In the genomic region with DNA sequence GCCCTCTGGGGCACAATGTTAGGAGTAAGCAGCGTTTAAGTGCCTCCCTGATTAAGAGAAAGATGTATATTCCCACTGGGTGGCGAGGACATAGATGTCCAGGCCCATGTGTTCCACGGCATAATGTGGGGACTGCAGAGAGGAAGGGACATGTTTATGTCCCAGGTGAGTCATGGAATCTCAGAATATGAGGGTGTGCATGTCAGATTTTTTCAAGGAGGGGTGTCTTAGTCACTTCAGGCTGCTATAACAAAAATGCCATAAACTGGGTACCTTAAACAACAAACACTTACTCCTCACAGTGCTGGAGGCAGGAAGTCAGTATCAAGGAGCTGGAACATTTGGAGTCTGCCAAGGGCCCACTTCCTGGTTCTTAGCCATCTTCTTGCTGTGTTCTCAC, we compare ENCODE assay signal across 27 cellular contexts. TPM values are rescaled to one million over a fixed set of nuclear protein-coding genes. Genes with fewer than 3 reads are reported as not detected.
DNase-seq lines count a peak whose midpoint lies in the region; ATAC-seq and TF ChIP-seq lines count a peak whose summit lies in the region.
"Had no signal": no experiment of that assay in that cellular context is flagged by ENCODE, and none has a peak within 500 bp of the region (broad histone marks: within the 10 kb centered on the region; RNA-seq: fewer than 3 reads in every experiment).

No MANE protein-coding gene starts in this region.

- H3K27me3 ChIP-seq in CD8-positive, alpha-beta T cell (ENCODE audit: insufficient read depth, low read length) = no peaks in the 10 kb centered on the region
- H3K27me3 ChIP-seq: pancreas, SJSA1, upper lobe of left lung had no signal

- no peak overlapping the region for H3K4me3 Mint-ChIP-seq in activated T-cell treated with anti-CD3 and anti-CD28 coated beads, Interleukin-2, amount 50 U/mL, for 24 hours
- H3K4me3 Mint-ChIP-seq in CD8-positive, alpha-beta T cell = no peak overlapping the region
- H3K4me3 Mint-ChIP-seq in WTC11 (no peak overlapping the region), immature natural killer cell (peak overlapping the region; percentile 27 to 69 (median 46))
- H3K4me3 Mint-ChIP-seq: mesothelial cell of epicardium, nephron had no signal

- intact Hi-C loops in CD8-positive, alpha-beta T cell (cut with DNase I, micrococcal nuclease) = no loop called here

- no peaks in the 10 kb centered on the region for H3K27me3 Mint-ChIP-seq in activated T-cell treated with anti-CD3 and anti-CD28 coated beads, Interleukin-2, amount 50 U/mL, for 24 hours
- H3K27me3 Mint-ChIP-seq in CD8-positive, alpha-beta T cell (ENCODE audit: low read depth) = no peaks in the 10 kb centered on the region
- H3K27me3 Mint-ChIP-seq in WTC11 (ENCODE audit: low read depth) (no peaks in the 10 kb centered on the region), immature natural killer cell (ENCODE audit: low read depth in 3 of 3) (peaks cover 3 to 12% (median 10%) of the 10 kb centered on the region in 3 donors)

- no peak for DNase-seq in activated T-cell treated with anti-CD3 and anti-CD28 coated beads, Interleukin-2, amount 50 U/mL, for 24 hours
- DNase-seq in activated T-cell treated with anti-CD3 and anti-CD28 coated beads, Interleukin-2, amount 50 U/mL, for 1 hour = no peak
- no peak for DNase-seq in CD8-positive, alpha-beta T cell
- DNase-seq in WTC11 (ENCODE audit: low spot score) (no peak), immature natural killer cell (no peak), NCI-H1694 treated with DMSO at 0.1 percent for 48 hours (lab: John Stamatoyannopoulos, UW) (no peak), germinal center (ENCODE audit: low spot score) (no peak), SW480 (ENCODE audit: low spot score) (no peak)
- DNase-seq: activated CD4-positive, CD25-positive, alpha-beta regulatory T cell treated with anti-CD3 and anti-CD28 coated beads, Interleukin-2, amount 50 U/mL, for 72 hours; AML-193; cerebellar nuclear complex; COR-L47; GDM1; KG1; left ventricle myocardium superior; NCI-H1436; NCI-H446; NCI-H774; pancreas; RPMI8226; substantia nigra; upper lobe of left lung had no signal

- H3K36me3 Mint-ChIP-seq in activated T-cell treated with anti-CD3 and anti-CD28 coated beads, Interleukin-2, amount 50 U/mL, for 24 hours (ENCODE audit: low read depth) = peaks cover 31% of the 10 kb centered on the region
- peaks cover 10% of the 10 kb centered on the region for H3K36me3 Mint-ChIP-seq in CD8-positive, alpha-beta T cell
- H3K36me3 Mint-ChIP-seq in WTC11 (peaks cover 21% of the 10 kb centered on the region), immature natural killer cell (peaks cover 0 to 5% (median 0%) of the 10 kb centered on the region in 3 donors)

- no peak for TF ChIP-seq CTCF in CD8-positive, alpha-beta T cell (IDR thresholded peaks at IDR 0.05)
- TF ChIP-seq CTCF in WTC11 (IDR thresholded peaks at IDR 0.05) = no peak

- ATAC-seq in CD8-positive, alpha-beta T cell = no peak
- ATAC-seq in WTC11 = no peak
- ATAC-seq: A549, left ventricle myocardium superior, pancreas had no signal

- H3K27ac ChIP-seq in CD8-positive, alpha-beta T cell (ENCODE audit: low read depth, low read length) = no peak overlapping the region
- H3K27ac ChIP-seq: A549, upper lobe of left lung had no signal

- H3K4me1 Mint-ChIP-seq in activated T-cell treated with anti-CD3 and anti-CD28 coated beads, Interleukin-2, amount 50 U/mL, for 24 hours (ENCODE audit: low read depth) = peaks cover 82% of the 10 kb centered on the region
- H3K4me1 Mint-ChIP-seq in CD8-positive, alpha-beta T cell (ENCODE audit: low read depth) = peaks cover 48% of the 10 kb centered on the region
- H3K4me1 Mint-ChIP-seq in WTC11 = peaks cover 84% of the 10 kb centered on the region
- H3K4me1 Mint-ChIP-seq in immature natural killer cell = peaks cover 81 to 89% of the 10 kb centered on the region in 2 donors

- H3K27ac Mint-ChIP-seq in activated T-cell treated with anti-CD3 and anti-CD28 coated beads, Interleukin-2, amount 50 U/mL, for 24 hours = peak overlapping the region; percentile 89
- peak overlapping the region; percentile 69 for H3K27ac Mint-ChIP-seq in CD8-positive, alpha-beta T cell
- H3K27ac Mint-ChIP-seq in WTC11 (0 out of 2 replicates have a peak overlapping the region, but pooled peaks have one; percentile 26), immature natural killer cell (peak overlapping the region in 5 of 6 donors; percentile 17 to 81 (median 75))
- H3K27ac Mint-ChIP-seq: mesothelial cell of epicardium, nephron had no signal

- H3K4me3 ChIP-seq in CD8-positive, alpha-beta T cell (ENCODE audit: low read depth, low read length) = no peak overlapping the region
- H3K4me3 ChIP-seq: A549, HAP-1, pancreas, SJSA1, upper lobe of left lung had no signal

- no peaks in the 10 kb centered on the region for H3K9me3 ChIP-seq in CD8-positive, alpha-beta T cell (ENCODE audit: low read length)
- H3K9me3 ChIP-seq: A549, HAP-1, pancreas, upper lobe of left lung had no signal

- POLR2A ChIA-PET in CD8-positive, alpha-beta T cell (lab: Charles Lee) = interaction anchor here (1.0 kb wide), 1 partner anchor 9 kb away, joined by 4 read pairs; no protein-coding TSS in a partner anchor
- POLR2A ChIA-PET in WTC11 (lab: Charles Lee) = no interaction called here

- H3K36me3 ChIP-seq in CD8-positive, alpha-beta T cell (ENCODE audit: insufficient read depth, low read length) = no peaks in the 10 kb centered on the region
- H3K36me3 ChIP-seq: HAP-1, pancreas, upper lobe of left lung had no signal

- no peaks in the 10 kb centered on the region for H3K9me3 Mint-ChIP-seq in activated T-cell treated with anti-CD3 and anti-CD28 coated beads, Interleukin-2, amount 50 U/mL, for 24 hours
- H3K9me3 Mint-ChIP-seq in CD8-positive, alpha-beta T cell = no peaks in the 10 kb centered on the region
- H3K9me3 Mint-ChIP-seq in WTC11 (peaks cover 11% of the 10 kb centered on the region), immature natural killer cell (no peaks in the 10 kb centered on the region)

- peaks cover 62% of the 10 kb centered on the region for H3K4me1 ChIP-seq in CD8-positive, alpha-beta T cell (ENCODE audit: insufficient read depth, low read length)
- H3K4me1 ChIP-seq: A549, HAP-1 had no signal

- CTCF ChIA-PET in CD8-positive, alpha-beta T cell (lab: Charles Lee) = interaction anchor here (1.0 to 1.4 kb wide), 2 partner anchors 46 to 53 kb away, joined by 3 to 4 read pairs; no protein-coding TSS in a partner anchor
- CTCF ChIA-PET in WTC11 (lab: Charles Lee) = interaction anchor here (1.0 kb wide), 1 partner anchor 11 kb away, joined by 3 read pairs; no protein-coding TSS in a partner anchor

TF ChIP-seq in WTC11, 78 proteins besides CTCF, POLR2A, EP300 and RAD21 (continues in another document):
- TF ChIP-seq JUN (CRISPR knock-in tag; IDR thresholded peaks at IDR 0.05) (no peak), ZBTB21 (CRISPR knock-in tag; IDR thresholded peaks at IDR 0.05; ENCODE audit: borderline replicate concordance) (no peak), FOXJ3 (CRISPR knock-in tag; IDR thresholded peaks at IDR 0.05; ENCODE audit: borderline replicate concordance) (no peak), RORB (CRISPR knock-in tag; IDR thresholded peaks at IDR 0.05) (no peak), GTF2I (CRISPR knock-in tag; conservative IDR thresholded peaks at IDR 0.05) (no peak), ELF4 (CRISPR knock-in tag; IDR thresholded peaks at IDR 0.05; ENCODE audit: low read depth) (no peak), FOXP1 (CRISPR knock-in tag; IDR thresholded peaks at IDR 0.05; ENCODE audit: borderline replicate concordance) (no peak)
- TF ChIP-seq, protein P1, sequence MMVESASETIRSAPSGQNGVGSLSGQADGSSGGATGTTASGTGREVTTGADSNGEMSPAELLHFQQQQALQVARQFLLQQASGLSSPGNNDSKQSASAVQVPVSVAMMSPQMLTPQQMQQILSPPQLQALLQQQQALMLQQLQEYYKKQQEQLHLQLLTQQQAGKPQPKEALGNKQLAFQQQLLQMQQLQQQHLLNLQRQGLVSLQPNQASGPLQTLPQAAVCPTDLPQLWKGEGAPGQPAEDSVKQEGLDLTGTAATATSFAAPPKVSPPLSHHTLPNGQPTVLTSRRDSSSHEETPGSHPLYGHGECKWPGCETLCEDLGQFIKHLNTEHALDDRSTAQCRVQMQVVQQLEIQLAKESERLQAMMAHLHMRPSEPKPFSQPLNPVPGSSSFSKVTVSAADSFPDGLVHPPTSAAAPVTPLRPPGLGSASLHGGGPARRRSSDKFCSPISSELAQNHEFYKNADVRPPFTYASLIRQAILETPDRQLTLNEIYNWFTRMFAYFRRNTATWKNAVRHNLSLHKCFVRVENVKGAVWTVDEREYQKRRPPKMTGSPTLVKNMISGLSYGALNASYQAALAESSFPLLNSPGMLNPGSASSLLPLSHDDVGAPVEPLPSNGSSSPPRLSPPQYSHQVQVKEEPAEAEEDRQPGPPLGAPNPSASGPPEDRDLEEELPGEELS (CRISPR knock-in tag; IDR thresholded peaks at IDR 0.05) = no peak
- TF ChIP-seq, protein P2, sequence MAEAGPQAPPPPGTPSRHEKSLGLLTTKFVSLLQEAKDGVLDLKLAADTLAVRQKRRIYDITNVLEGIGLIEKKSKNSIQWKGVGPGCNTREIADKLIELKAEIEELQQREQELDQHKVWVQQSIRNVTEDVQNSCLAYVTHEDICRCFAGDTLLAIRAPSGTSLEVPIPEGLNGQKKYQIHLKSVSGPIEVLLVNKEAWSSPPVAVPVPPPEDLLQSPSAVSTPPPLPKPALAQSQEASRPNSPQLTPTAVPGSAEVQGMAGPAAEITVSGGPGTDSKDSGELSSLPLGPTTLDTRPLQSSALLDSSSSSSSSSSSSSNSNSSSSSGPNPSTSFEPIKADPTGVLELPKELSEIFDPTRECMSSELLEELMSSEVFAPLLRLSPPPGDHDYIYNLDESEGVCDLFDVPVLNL (CRISPR knock-in tag; IDR thresholded peaks at IDR 0.05; ENCODE audit: borderline replicate concordance, low read depth) = no peak
- TF ChIP-seq, protein P3, sequence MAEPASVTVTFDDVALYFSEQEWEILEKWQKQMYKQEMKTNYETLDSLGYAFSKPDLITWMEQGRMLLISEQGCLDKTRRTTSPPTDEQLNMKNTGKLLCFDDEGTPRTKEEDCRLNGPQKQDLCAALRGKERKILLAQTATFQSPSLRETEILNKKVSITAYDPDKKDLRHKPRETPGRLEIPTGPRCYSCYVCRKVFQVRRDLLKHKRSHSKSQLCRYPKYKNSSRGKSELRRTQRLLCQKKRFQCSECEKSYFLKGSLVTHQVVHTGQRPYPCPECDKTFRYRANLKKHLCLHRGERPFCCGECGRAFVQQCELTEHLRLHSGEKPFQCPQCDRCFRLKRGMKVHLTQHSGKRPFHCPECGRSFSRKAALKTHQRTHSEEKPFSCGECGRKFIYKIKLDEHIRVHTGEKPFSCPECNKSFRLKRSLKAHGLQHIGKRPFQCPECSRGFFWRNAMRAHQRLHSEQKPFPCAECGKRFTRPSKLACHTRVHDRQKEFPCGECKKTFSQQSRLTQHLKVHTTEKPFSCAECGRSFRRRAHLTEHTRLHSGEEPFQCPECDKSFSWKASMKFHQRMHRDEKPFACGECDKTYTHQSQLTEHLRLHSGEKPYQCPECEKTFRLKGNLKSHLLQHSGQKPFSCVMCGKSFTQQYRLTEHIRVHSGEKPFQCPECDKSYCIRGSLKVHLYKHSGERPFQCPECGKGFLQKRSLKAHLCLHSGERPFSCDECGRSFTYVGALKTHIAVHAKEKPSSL (CRISPR knock-in tag; conservative IDR thresholded peaks at IDR 0.05) = no peak

RNA-seq across cellular contexts. Expression of a gene that starts 55.1 kb away (rescaled TPM):
- total RNA-seq in CD8-positive, alpha-beta T cell = 10 to 100 TPM; 72.1 to 78.5 TPM
- total RNA-seq in WTC11 (2021) = 96.5 to 129 TPM (median 105 TPM) in 3 replicates
- polyA plus RNA-seq in immature natural killer cell = 10 to 100 TPM in 1 of 3 donors, 1 to 10 TPM in 2; 4.1 to 12.5 (median 5.6) TPM

Comparison
In these comparisons a context has a peak if more than half of its experiments do, and no peak if none do; other contexts are left out.
1. H3K27ac Mint-ChIP-seq: peak in every context shown above with its lines; median percentile 89 in activated T-cell treated with anti-CD3 and anti-CD28 coated beads, Interleukin-2, amount 50 U/mL, for 24 hours; 75 in immature natural killer cell; 69 in CD8-positive, alpha-beta T cell; 26 in WTC11.
2. H3K4me3 Mint-ChIP-seq: peak in immature natural killer cell (5 of 5); none in activated T-cell treated with anti-CD3 and anti-CD28 coated beads, Interleukin-2, amount 50 U/mL, for 24 hours (single experiment), CD8-positive, alpha-beta T cell (single experiment) and WTC11 (single experiment).